1 cellular context compared by ENCODE assay signal in the genomic region with DNA sequence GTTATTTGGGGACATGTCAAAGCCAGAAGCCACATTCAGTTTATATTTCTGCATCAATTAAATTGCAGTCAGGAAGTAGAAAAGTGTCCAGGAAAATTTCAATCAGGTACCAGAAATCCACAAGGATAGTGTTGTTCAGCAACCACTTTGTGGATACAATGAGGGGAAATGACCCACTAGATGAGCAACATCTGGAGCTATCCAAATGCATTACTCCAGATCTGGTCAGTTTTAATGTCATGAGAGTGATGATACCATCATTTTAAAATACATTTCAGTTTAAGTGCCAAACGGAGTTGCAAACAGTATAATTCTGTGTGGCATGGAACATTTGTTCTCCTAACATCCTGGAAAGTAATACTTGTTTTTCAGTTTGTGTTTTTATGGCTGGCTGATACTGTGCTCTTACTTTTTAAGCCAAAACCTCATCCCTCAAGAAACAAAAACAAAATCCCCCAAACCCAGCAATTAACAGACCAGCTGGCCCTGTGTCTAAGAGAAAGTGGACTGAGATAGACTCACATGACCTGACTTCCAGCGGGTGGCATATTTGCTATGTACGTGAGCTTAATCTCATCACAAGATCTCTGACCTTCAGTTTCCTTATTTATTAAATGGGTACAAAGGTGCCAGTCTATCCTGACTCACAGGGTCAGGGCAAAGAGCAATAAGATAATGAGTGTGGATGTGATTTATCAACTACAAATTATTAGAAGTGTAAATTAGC.
A peak's percentile ranks its signal among the peaks of the same experiment; 100 is the strongest.
TF ChIP-seq lines count a peak whose summit lies in the region.

No MANE protein-coding gene starts in this region.

TF ChIP-seq in liver, 16 proteins besides CTCF, POLR2A, EP300 and RAD21 (continued from another document):
- TF ChIP-seq, protein P1, sequence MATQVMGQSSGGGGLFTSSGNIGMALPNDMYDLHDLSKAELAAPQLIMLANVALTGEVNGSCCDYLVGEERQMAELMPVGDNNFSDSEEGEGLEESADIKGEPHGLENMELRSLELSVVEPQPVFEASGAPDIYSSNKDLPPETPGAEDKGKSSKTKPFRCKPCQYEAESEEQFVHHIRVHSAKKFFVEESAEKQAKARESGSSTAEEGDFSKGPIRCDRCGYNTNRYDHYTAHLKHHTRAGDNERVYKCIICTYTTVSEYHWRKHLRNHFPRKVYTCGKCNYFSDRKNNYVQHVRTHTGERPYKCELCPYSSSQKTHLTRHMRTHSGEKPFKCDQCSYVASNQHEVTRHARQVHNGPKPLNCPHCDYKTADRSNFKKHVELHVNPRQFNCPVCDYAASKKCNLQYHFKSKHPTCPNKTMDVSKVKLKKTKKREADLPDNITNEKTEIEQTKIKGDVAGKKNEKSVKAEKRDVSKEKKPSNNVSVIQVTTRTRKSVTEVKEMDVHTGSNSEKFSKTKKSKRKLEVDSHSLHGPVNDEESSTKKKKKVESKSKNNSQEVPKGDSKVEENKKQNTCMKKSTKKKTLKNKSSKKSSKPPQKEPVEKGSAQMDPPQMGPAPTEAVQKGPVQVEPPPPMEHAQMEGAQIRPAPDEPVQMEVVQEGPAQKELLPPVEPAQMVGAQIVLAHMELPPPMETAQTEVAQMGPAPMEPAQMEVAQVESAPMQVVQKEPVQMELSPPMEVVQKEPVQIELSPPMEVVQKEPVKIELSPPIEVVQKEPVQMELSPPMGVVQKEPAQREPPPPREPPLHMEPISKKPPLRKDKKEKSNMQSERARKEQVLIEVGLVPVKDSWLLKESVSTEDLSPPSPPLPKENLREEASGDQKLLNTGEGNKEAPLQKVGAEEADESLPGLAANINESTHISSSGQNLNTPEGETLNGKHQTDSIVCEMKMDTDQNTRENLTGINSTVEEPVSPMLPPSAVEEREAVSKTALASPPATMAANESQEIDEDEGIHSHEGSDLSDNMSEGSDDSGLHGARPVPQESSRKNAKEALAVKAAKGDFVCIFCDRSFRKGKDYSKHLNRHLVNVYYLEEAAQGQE (IDR thresholded peaks at IDR 0.05): no peak
- TF ChIP-seq YY1 (IDR thresholded peaks at IDR 0.05) (no peak), FOXA2 (IDR thresholded peaks at IDR 0.05) (peak; percentile 16), TAF1 (conservative IDR thresholded peaks at IDR 0.05) (no peak), ZBTB33 (IDR thresholded peaks at IDR 0.05) (peak; percentile 25)
TF ChIP-seq in liver: peak in this region for 8.
